9 cellular contexts compared by ENCODE assay signal in the genomic region with DNA sequence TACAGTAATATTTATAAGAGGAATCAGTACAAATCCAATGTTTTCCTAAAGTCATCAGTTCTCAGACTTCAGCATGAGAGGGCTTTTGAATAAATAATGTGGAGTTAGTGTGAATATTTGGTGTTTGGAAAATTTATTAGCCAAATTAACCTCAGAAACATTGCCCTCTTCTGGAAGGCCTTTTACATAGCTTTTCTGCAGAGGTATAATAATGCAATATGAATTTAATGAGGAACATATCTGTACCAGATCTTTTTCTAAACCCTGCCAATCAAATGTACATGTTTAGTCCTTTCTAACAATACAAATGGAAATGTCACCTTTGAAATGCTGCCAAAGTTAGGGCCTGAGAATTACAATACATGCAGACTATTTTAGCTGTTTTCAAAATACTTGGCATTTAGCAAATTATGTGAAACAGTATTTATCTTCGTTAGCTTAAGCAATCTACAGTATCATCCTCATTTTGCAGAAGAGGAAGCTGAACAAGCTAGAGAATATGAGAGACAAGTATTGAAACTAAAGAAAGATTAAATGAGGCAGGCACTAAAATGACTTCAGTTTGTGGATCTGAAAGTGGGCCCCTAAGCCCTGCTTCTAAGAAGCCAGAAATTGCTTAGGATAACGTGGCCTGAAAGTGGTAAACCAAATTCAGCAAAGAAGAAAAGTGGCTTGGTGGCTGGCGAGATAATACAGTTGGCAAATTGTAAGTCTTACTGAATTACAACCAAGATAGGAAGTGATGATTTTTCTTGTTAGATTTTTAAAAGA.
DNase-seq lines count a peak whose midpoint lies in the region; ATAC-seq and TF ChIP-seq lines count a peak whose summit lies in the region.
"Had no signal": no experiment of that assay in that cellular context is flagged by ENCODE, and none has a peak within 500 bp of the region (broad histone marks: within the 10 kb centered on the region; RNA-seq: fewer than 3 reads in every experiment).

No MANE protein-coding gene starts in this region.

- H4K20me1 ChIP-seq in MM.1S (ENCODE audit: insufficient read depth, low read length), result no peaks in the 10 kb centered on the region

- no peaks in the 10 kb centered on the region for H3K79me2 ChIP-seq in MM.1S (ENCODE audit: low read length)

- no peaks in the 10 kb centered on the region for H3K27me3 ChIP-seq in MM.1S (replicated peaks; ENCODE audit: insufficient read depth, low read length)

- DNase-seq in SKM-1 treated with dmso at 0.1 percent for 144 hours (lab: John Stamatoyannopoulos, UW; ENCODE audit: unreplicated experiment) (peak; percentile 28), SKM-1 (lab: John Stamatoyannopoulos, UW; ENCODE audit: unreplicated experiment) (no peak), MM.1S (peak; percentile 9), astrocyte of the cerebellum (ENCODE audit: low read depth) (no peak), retinal pigment epithelial cell (ENCODE audit: low read depth) (no peak), sciatic nerve (ENCODE audit: low spot score) (no peak), iPS-NIHi11 (ENCODE audit: low spot score) (no peak)
- DNase-seq: NCI-H187 had no signal

- H3K9ac ChIP-seq in MM.1S (ENCODE audit: low read length), result no peak overlapping the region

- intact Hi-C loops in sciatic nerve (cut with DNase I), result no loop called here

- H3K36me3 ChIP-seq in MM.1S (replicated peaks; ENCODE audit: insufficient read depth, low read length), result no peaks in the 10 kb centered on the region

- no peaks in the 10 kb centered on the region for H3K9me2 ChIP-seq in MM.1S (replicated peaks; ENCODE audit: insufficient read depth, low read length)

- no peaks in the 10 kb centered on the region for H3F3A ChIP-seq in MM.1S (ENCODE audit: insufficient read depth, low read length)

- in situ Hi-C loops in astrocyte of the cerebellum (cut with HindIII; ENCODE audit: low sequenced_read_pairs), result no loop called here

- H3K4me3 ChIP-seq in MM.1S (ENCODE audit: low read length), result no peak overlapping the region
- H3K4me3 ChIP-seq in astrocyte of the cerebellum (ENCODE audit: low read depth, low read length), result no peak overlapping the region
- no peak overlapping the region for H3K4me3 ChIP-seq in retinal pigment epithelial cell (ENCODE audit: low read length)

- H3K4me1 ChIP-seq in MM.1S (ENCODE audit: low read length), result no peaks in the 10 kb centered on the region

- H2AFZ ChIP-seq in MM.1S (ENCODE audit: low read length), result no peak overlapping the region

- TF ChIP-seq CTCF in MM.1S (IDR thresholded peaks at IDR 0.05; ENCODE audit: low read length) (peak; percentile 34), astrocyte of the cerebellum (IDR thresholded peaks at IDR 0.05; ENCODE audit: low read depth, low read length, missing control alignments) (peak; percentile 38), retinal pigment epithelial cell (conservative IDR thresholded peaks at IDR 0.05; ENCODE audit: low read depth, low read length) (peak; percentile 64)

- no peak overlapping the region for H3K27ac ChIP-seq in MM.1S (ENCODE audit: low read length)

- ATAC-seq in sciatic nerve (no peak), HG02759 (IDR thresholded peaks at IDR 0.05; ENCODE audit: unreplicated experiment) (no peak)

- H3K4me2 ChIP-seq in MM.1S (ENCODE audit: low read depth, low read length), result no peak overlapping the region

- no peaks in the 10 kb centered on the region for H3K9me3 ChIP-seq in MM.1S (replicated peaks; ENCODE audit: insufficient read depth, low read length)

Comparison
In these comparisons a context has a peak if more than half of its experiments do, and no peak if none do; other contexts are left out.
1. DNase-seq: peak in SKM-1 treated with dmso at 0.1 percent for 144 hours (single experiment) and MM.1S (single experiment); none in SKM-1 (single experiment), astrocyte of the cerebellum (single experiment), retinal pigment epithelial cell (single experiment), sciatic nerve (single experiment) and iPS-NIHi11 (single experiment).
2. Peak in every context shown above with its lines, with median percentiles within 50 percentile points of each other: CTCF ChIP-seq.